In genomic region chr3:153749070-153749610, GRCh38 we compare ENCODE assay signal across 18 cellular contexts.
"Had no signal": no experiment of that assay in that cellular context is flagged by ENCODE, and none has a peak within 500 bp of the region (broad histone marks: within the 10 kb centered on the region; RNA-seq: fewer than 3 reads in every experiment).

No MANE protein-coding gene starts in this region.

- H3K27ac ChIP-seq: heart right ventricle, left lung, prostate gland, right lobe of liver had no signal

- H3K36me3 ChIP-seq: heart right ventricle, left lung, prostate gland, right lobe of liver had no signal

- H3K4me3 Mint-ChIP-seq: memory B cell; nephron progenitor cell; stimulated activated naive B cell treated with anti-CD40 and anti-IgM and Interleukin-4, amounts not matched to agents 10 μg/mL and 1 μg/mL and 100 μg/mL, for 72 hours; type B pancreatic cell had no signal

- H3K36me3 Mint-ChIP-seq: memory B cell; stimulated activated naive B cell treated with anti-CD40 and anti-IgM and Interleukin-4, amounts not matched to agents 10 μg/mL and 1 μg/mL and 100 μg/mL, for 72 hours; type B pancreatic cell had no signal

- H3K27me3 Mint-ChIP-seq: stimulated activated naive B cell treated with anti-CD40 and anti-IgM and Interleukin-4, amounts not matched to agents 10 μg/mL and 1 μg/mL and 100 μg/mL, for 72 hours; type B pancreatic cell had no signal

- H3K9me3 ChIP-seq: left lung, prostate gland, right lobe of liver had no signal

- DNase-seq: activated CD4-positive, alpha-beta T cell treated with anti-CD3 and anti-CD28 coated beads, Interleukin-2, amount 50 U/mL, for 1 hour; activated CD4-positive, CD25-positive, alpha-beta regulatory T cell; activated naive CD4-positive, alpha-beta T cell treated with anti-CD3 and anti-CD28 coated beads, Interleukin-2, amount 50 U/mL, for 16 hours; amniotic stem cell; effector CD8-positive, alpha-beta T cell; foreskin melanocyte; heart right ventricle; islet precursor cell; left lung; nephron progenitor cell; right lobe of liver; stimulated activated CD4-positive, alpha-beta T cell treated with anti-CD3 and anti-CD28 coated beads, Interleukin-2, amount 100 ng/mL, for 24 hours; stimulated activated naive B cell treated with anti-CD40 and anti-IgM and Interleukin-4, amounts not matched to agents 10 μg/mL and 1 μg/mL and 100 μg/mL, for 72 hours; substantia nigra had no signal

- H3K27me3 ChIP-seq: heart right ventricle, left lung, right lobe of liver had no signal

- H3K27ac Mint-ChIP-seq: activated T-helper 2 cell treated with anti-CD3 and anti-CD28 coated beads, Interferon-gamma antibody, Interleukin-2, Interleukin-4, amounts not matched to agents 10 μg/mL and 5 μg/mL and 100 μg/mL, durations not matched to agents 14 hours and 24 hours and 36 hours; memory B cell; nephron progenitor cell; stimulated activated naive B cell treated with anti-CD40 and anti-IgM and Interleukin-4, amounts not matched to agents 10 μg/mL and 1 μg/mL and 100 μg/mL, for 72 hours; type B pancreatic cell had no signal

- ATAC-seq: heart right ventricle; left lung; right lobe of liver; stimulated activated naive B cell treated with anti-CD40 and anti-IgM and Interleukin-4, amounts not matched to agents 10 μg/mL and 1 μg/mL and 100 μg/mL, for 72 hours had no signal

- H3K9me3 Mint-ChIP-seq: activated T-helper 2 cell treated with anti-CD3 and anti-CD28 coated beads, Interferon-gamma antibody, Interleukin-2, Interleukin-4, amounts not matched to agents 10 μg/mL and 5 μg/mL and 100 μg/mL, durations not matched to agents 14 hours and 24 hours and 36 hours; memory B cell; nephron progenitor cell; type B pancreatic cell had no signal

- H3K4me1 Mint-ChIP-seq: memory B cell; nephron progenitor cell; stimulated activated naive B cell treated with anti-CD40 and anti-IgM and Interleukin-4, amounts not matched to agents 10 μg/mL and 1 μg/mL and 100 μg/mL, for 72 hours had no signal

- H3K4me3 ChIP-seq: heart right ventricle, left lung, prostate gland, right lobe of liver had no signal

- H3K4me1 ChIP-seq: left lung, right lobe of liver had no signal
